22 cellular contexts compared by ENCODE assay signal in genomic region chr4:41324861-41325260, GRCh38.
"Had no signal": no experiment of that assay in that cellular context is flagged by ENCODE, and none has a peak within 500 bp of the region (broad histone marks: within the 10 kb centered on the region; RNA-seq: fewer than 3 reads in every experiment).

No MANE protein-coding gene starts in this region.

- H3K27me3 ChIP-seq: brain microvascular endothelial cell, Peyer's patch, SJSA1 had no signal

- H3K36me3 ChIP-seq: brain microvascular endothelial cell, cardiac muscle cell, Peyer's patch, SJSA1 had no signal

- H3K4me3 ChIP-seq: cardiac muscle cell, Peyer's patch, SJSA1 had no signal

- H3K4me1 ChIP-seq: Peyer's patch had no signal

- ATAC-seq: activated T-cell treated with anti-CD3 and anti-CD28 coated beads, Interleukin-2, amount 50 U/mL, for 72 hours; SK-N-SH treated with all-trans-retinoic acid at 6 μM for 48 hours had no signal

- H3K27ac ChIP-seq: brain microvascular endothelial cell, cardiac muscle cell, Peyer's patch, SJSA1 had no signal

- H3K9me3 ChIP-seq: Peyer's patch, SJSA1 had no signal

- DNase-seq: activated B cell treated with CpG ODN at 0.5 μM for 24 hours; activated CD4-positive, alpha-beta memory T cell treated with anti-CD3 and anti-CD28 coated beads for 36 hours; activated CD4-positive, alpha-beta T cell treated with anti-CD3 and anti-CD28 coated beads, Interleukin-2, amount 10 ng/mL, durations not matched to agents 7 days and 5 days; activated gamma-delta T cell treated with Interleukin-2 at 50 U/mL for 16 hours; activated naive CD4-positive, alpha-beta T cell treated with anti-CD3 and anti-CD28 coated beads, Interleukin-2, amount 10 ng/mL, durations not matched to agents 7 days and 5 days; activated naive CD8-positive, alpha-beta T cell treated with anti-CD3 and anti-CD28 coated beads for 36 hours; activated T-cell treated with anti-CD3 and anti-CD28 coated beads, Interleukin-2, amount 50 U/mL, for 72 hours; brain microvascular endothelial cell; NCI-H1092; NCI-H1417; NCI-H1930; NCI-H2171; NCI-H2227 treated with DMSO at 0.1 percent for 48 hours; NCI-H526; NCI-H774; OCI-M1; Peyer's patch; SHP77; SW 1271 had no signal
